Comparison of ENCODE assay signal across 8 cellular contexts in the genomic region with DNA sequence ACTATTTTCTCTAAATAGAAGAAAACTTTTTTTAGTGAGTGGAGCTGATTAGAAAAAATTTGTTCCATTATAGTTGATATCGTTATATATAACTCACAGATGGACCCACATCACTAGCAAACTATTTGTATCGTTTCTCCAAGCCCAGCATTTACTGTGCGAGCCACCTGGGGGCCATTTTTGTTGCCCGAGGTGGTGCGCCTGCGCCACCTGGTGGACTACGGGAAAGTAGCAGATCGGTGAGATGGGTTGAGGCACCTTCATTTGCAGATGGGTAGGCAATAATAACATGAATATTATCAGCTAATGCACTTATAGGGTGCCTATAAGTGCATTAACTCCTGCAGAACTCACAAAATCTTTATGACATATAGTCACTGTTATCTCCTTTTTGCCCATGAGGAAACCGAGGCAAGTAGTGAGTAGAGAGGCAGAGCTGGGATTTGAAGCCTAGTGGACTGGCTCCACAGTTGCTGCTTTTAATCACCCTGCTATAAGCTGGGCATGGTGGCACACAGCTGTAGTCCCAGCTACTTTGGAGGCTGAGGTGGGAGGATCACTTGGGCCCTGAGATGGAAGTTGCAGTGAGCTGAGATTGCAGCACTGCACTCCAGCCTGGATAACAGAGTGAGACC. TPM values are rescaled to one million over a fixed set of nuclear protein-coding genes. Genes with fewer than 3 reads are reported as not detected.
A peak's percentile ranks its signal among the peaks of the same experiment; 100 is the strongest.
DNase-seq lines count a peak whose midpoint lies in the region; ATAC-seq and TF ChIP-seq lines count a peak whose summit lies in the region.

No MANE protein-coding gene starts in this region.

- peaks cover 11% of the 10 kb centered on the region for H3K4me1 ChIP-seq in mesenchymal stem cell (ENCODE audit: control insufficient read depth, insufficient read depth, low read depth, low read length)

- no peak overlapping the region for H2BK12ac ChIP-seq in mesenchymal stem cell (ENCODE audit: low read length in 2 of 2)

- peak; percentile 64 for ATAC-seq in GM18517 (IDR thresholded peaks at IDR 0.05; ENCODE audit: unreplicated experiment)
- ATAC-seq in activated CD4-positive, alpha-beta T cell treated with anti-CD3 and anti-CD28 coated beads for 36 hours: peak; percentile 73
- ATAC-seq in stimulated activated effector memory CD8-positive, alpha-beta T cell treated with anti-CD3 and anti-CD28 coated beads, Interleukin-12 subunit alpha, Interleukin-12 subunit beta, amount 100 ng/mL, for 72 hours: peak; percentile 72

- no peak overlapping the region for H2AK5ac ChIP-seq in mesenchymal stem cell (ENCODE audit: low read length, severe bottlenecking)

- H3K9me3 Mint-ChIP-seq in activated CD4-positive, alpha-beta T cell treated with anti-CD3 and anti-CD28 coated beads for 36 hours (ENCODE audit: low read depth): no peaks in the 10 kb centered on the region
- H3K9me3 Mint-ChIP-seq in chondrocyte (ENCODE audit: low read depth): peaks cover 6% of the 10 kb centered on the region
- H3K9me3 Mint-ChIP-seq in stimulated activated effector memory CD8-positive, alpha-beta T cell treated with anti-CD3 and anti-CD28 coated beads, Interleukin-12 subunit alpha, Interleukin-12 subunit beta, amount 100 ng/mL, for 72 hours: no peaks in the 10 kb centered on the region

- POLR2A ChIA-PET in activated CD4-positive, alpha-beta T cell treated with anti-CD3 and anti-CD28 coated beads for 36 hours (lab: Charles Lee): no interaction called here

- peak; percentile 95 for TF ChIP-seq CTCF in chondrocyte (IDR thresholded peaks at IDR 0.05)

- no peaks in the 10 kb centered on the region for H3K36me3 Mint-ChIP-seq in activated CD4-positive, alpha-beta T cell treated with anti-CD3 and anti-CD28 coated beads for 36 hours (ENCODE audit: low read depth)
- H3K36me3 Mint-ChIP-seq in chondrocyte (ENCODE audit: low read depth): no peaks in the 10 kb centered on the region
- no peaks in the 10 kb centered on the region for H3K36me3 Mint-ChIP-seq in stimulated activated effector memory CD8-positive, alpha-beta T cell treated with anti-CD3 and anti-CD28 coated beads, Interleukin-12 subunit alpha, Interleukin-12 subunit beta, amount 100 ng/mL, for 72 hours

- no peak overlapping the region for H3K4me3 Mint-ChIP-seq in activated CD4-positive, alpha-beta T cell treated with anti-CD3 and anti-CD28 coated beads for 36 hours
- no peak overlapping the region for H3K4me3 Mint-ChIP-seq in chondrocyte (ENCODE audit: unreplicated experiment)
- H3K4me3 Mint-ChIP-seq in stimulated activated effector memory CD8-positive, alpha-beta T cell treated with anti-CD3 and anti-CD28 coated beads, Interleukin-12 subunit alpha, Interleukin-12 subunit beta, amount 100 ng/mL, for 72 hours: no peak overlapping the region

- in situ Hi-C loops in ACHN (cut with HindIII; ENCODE audit: low pct_ligation_motif_present, low pct_unique_long_range_greater_than_20kb, low sequenced_read_pairs): no loop called here

- H3K4ac ChIP-seq in mesenchymal stem cell (ENCODE audit: low read depth in 1 of 2, low read length in 2 of 2): no peak overlapping the region

- H3K18ac ChIP-seq in mesenchymal stem cell (ENCODE audit: low read depth in 1 of 2, low read length in 2 of 2): no peak overlapping the region

- CTCF ChIA-PET in activated CD4-positive, alpha-beta T cell treated with anti-CD3 and anti-CD28 coated beads for 36 hours (lab: Charles Lee): interaction anchor here (0.5 to 2.5 kb wide), 44 partner anchors 10 to 628 kb away, joined by 3 to 16 read pairs (median 3); partner anchors contain the start of genes MFSD6L, PIK3R5 and PIK3R6

- no peak overlapping the region for H2BK120ac ChIP-seq in mesenchymal stem cell (ENCODE audit: low read depth, low read length)

- no peak overlapping the region for H3K4me2 ChIP-seq in mesenchymal stem cell (ENCODE audit: low read length, poor library complexity, severe bottlenecking)

- peaks cover 30 to 42% of the 10 kb centered on the region in 2 experiments for H3K27me3 ChIP-seq in mesenchymal stem cell (ENCODE audit: control insufficient read depth in 1 of 2, insufficient read depth in 1 of 2, low read length in 2 of 2)

- intact Hi-C loops in activated CD4-positive, alpha-beta T cell treated with anti-CD3 and anti-CD28 coated beads for 36 hours (cut with DNase I, micrococcal nuclease): loop anchor here (1.0 to 10.0 kb wide), 12 partner anchors 103 to 615 kb away; partner anchors contain the start of genes MFSD6L (in 1 of the 2) and RPL26 (in 1 of the 2)

- 5% methylated on average over 7 of the region's 9 CpGs for whole genome bisulfite sequencing in mesenchymal stem cell

- DNase-seq in ACHN (peak; percentile 66), NCI-H1694 treated with DMSO at 0.1 percent for 48 hours (lab: John Stamatoyannopoulos, UW) (peak; percentile 49), chondrocyte (ENCODE audit: low spot score) (no peak), mesenchymal stem cell (peak; percentile 26), NCI-H128 (lab: John Stamatoyannopoulos, UW; ENCODE audit: unreplicated experiment) (no peak)
- DNase-seq in activated CD4-positive, alpha-beta T cell treated with anti-CD3 and anti-CD28 coated beads for 36 hours: peak; percentile 89
- peak; percentile 73 to 86 for DNase-seq in stimulated activated effector memory CD8-positive, alpha-beta T cell treated with anti-CD3 and anti-CD28 coated beads, Interleukin-12 subunit alpha, Interleukin-12 subunit beta, amount 100 ng/mL, for 72 hours (ENCODE audit: low spot score in 2 of 2)

- no peaks in the 10 kb centered on the region for H3K36me3 ChIP-seq in mesenchymal stem cell (ENCODE audit: control insufficient read depth in 1 of 2, insufficient read depth in 2 of 2, low read depth in 1 of 2, low read length in 2 of 2)

- H3K23ac ChIP-seq in mesenchymal stem cell (ENCODE audit: low read length in 2 of 2): no peak overlapping the region

- peaks cover 9% of the 10 kb centered on the region for H3K4me1 Mint-ChIP-seq in activated CD4-positive, alpha-beta T cell treated with anti-CD3 and anti-CD28 coated beads for 36 hours
- H3K4me1 Mint-ChIP-seq in chondrocyte (ENCODE audit: low read depth): no peaks in the 10 kb centered on the region
- H3K4me1 Mint-ChIP-seq in stimulated activated effector memory CD8-positive, alpha-beta T cell treated with anti-CD3 and anti-CD28 coated beads, Interleukin-12 subunit alpha, Interleukin-12 subunit beta, amount 100 ng/mL, for 72 hours: peaks cover 7% of the 10 kb centered on the region

- H3K4me3 ChIP-seq in mesenchymal stem cell (ENCODE audit: insufficient read depth in 1 of 2, low read depth in 1 of 2, low read length in 2 of 2): no peak overlapping the region

- no peak overlapping the region for H2BK5ac ChIP-seq in mesenchymal stem cell (ENCODE audit: low read depth, low read length, poor library complexity, severe bottlenecking)

- H4K8ac ChIP-seq in mesenchymal stem cell (ENCODE audit: low read length): no peak overlapping the region

- no peak overlapping the region for H3K27ac ChIP-seq in mesenchymal stem cell (ENCODE audit: low read length, poor library complexity, severe bottlenecking)

- H3K79me1 ChIP-seq in mesenchymal stem cell (replicated peaks; ENCODE audit: low read length, poor library complexity, severe bottlenecking): no peaks in the 10 kb centered on the region

- no peaks in the 10 kb centered on the region for H3K9me3 ChIP-seq in mesenchymal stem cell (ENCODE audit: control insufficient read depth, low read length)

- H3K27ac Mint-ChIP-seq in activated CD4-positive, alpha-beta T cell treated with anti-CD3 and anti-CD28 coated beads for 36 hours: no peak overlapping the region
- H3K27ac Mint-ChIP-seq in chondrocyte (ENCODE audit: unreplicated experiment): no peak overlapping the region
- no peak overlapping the region for H3K27ac Mint-ChIP-seq in stimulated activated effector memory CD8-positive, alpha-beta T cell treated with anti-CD3 and anti-CD28 coated beads, Interleukin-12 subunit alpha, Interleukin-12 subunit beta, amount 100 ng/mL, for 72 hours

- no peak overlapping the region for H3K14ac ChIP-seq in mesenchymal stem cell (ENCODE audit: low read length in 2 of 2)

- H3K27me3 Mint-ChIP-seq in activated CD4-positive, alpha-beta T cell treated with anti-CD3 and anti-CD28 coated beads for 36 hours: peaks cover 24% of the 10 kb centered on the region
- peaks cover 11% of the 10 kb centered on the region for H3K27me3 Mint-ChIP-seq in chondrocyte (ENCODE audit: low read depth)

- no peak overlapping the region for H2BK15ac ChIP-seq in mesenchymal stem cell (ENCODE audit: low read depth, poor library complexity, severe bottlenecking)

- no peak overlapping the region for H2AFZ ChIP-seq in mesenchymal stem cell (ENCODE audit: low read depth, low read length)

- H4K91ac ChIP-seq in mesenchymal stem cell (ENCODE audit: low read length): no peak overlapping the region

- no peak overlapping the region for H3K9ac ChIP-seq in mesenchymal stem cell (ENCODE audit: low read length)

RNA-seq across cellular contexts. Expression of gene NTN1, which starts 23.2 kb away (rescaled TPM):
- under 1 TPM; 0.60 to 0.71 TPM for total RNA-seq in activated CD4-positive, alpha-beta T cell treated with anti-CD3 and anti-CD28 coated beads for 36 hours
- 3.3 to 4.3 TPM (median 4.0 TPM) in 3 replicates for total RNA-seq in chondrocyte
- 0.14 TPM for polyA plus RNA-seq in mesenchymal stem cell (2013, experiment 1 of 2)
- 0.19 TPM for polyA plus RNA-seq in mesenchymal stem cell (2013, experiment 2 of 2)

RNA-seq across cellular contexts. Expression of gene PIK3R5, which starts 32.6 kb away (rescaled TPM):
- 10 to 100 TPM; 20.4 to 29.2 TPM for total RNA-seq in activated CD4-positive, alpha-beta T cell treated with anti-CD3 and anti-CD28 coated beads for 36 hours
- 0.08 TPM in 1 of 3 replicates, not detected in the others for total RNA-seq in chondrocyte
- not detected for polyA plus RNA-seq in mesenchymal stem cell (2013, experiment 1 of 2)
- polyA plus RNA-seq in mesenchymal stem cell (2013, experiment 2 of 2): not detected

Comparison
In these comparisons a context has a peak if more than half of its experiments do, and no peak if none do; other contexts are left out.
1. DNase-seq: peak in ACHN (single experiment), NCI-H1694 treated with DMSO at 0.1 percent for 48 hours (single experiment), activated CD4-positive, alpha-beta T cell treated with anti-CD3 and anti-CD28 coated beads for 36 hours (single experiment), mesenchymal stem cell (single experiment) and stimulated activated effector memory CD8-positive, alpha-beta T cell treated with anti-CD3 and anti-CD28 coated beads, Interleukin-12 subunit alpha, Interleukin-12 subunit beta, amount 100 ng/mL, for 72 hours (2 of 2); none in chondrocyte (single experiment) and NCI-H128 (single experiment).
2. RNA of gene PIK3R5, which starts 32.6 kb away (total RNA-seq): 20.4 to 29.2 TPM in activated CD4-positive, alpha-beta T cell treated with anti-CD3 and anti-CD28 coated beads for 36 hours; 0.08 TPM in chondrocyte; every median in the first group is over 10 times any median in the second.
3. Peak in every context shown above with its lines, with median percentiles within 50 percentile points of each other: ATAC-seq.